Comparison of ENCODE assay signal across 8 cellular contexts in genomic region chrX:118117069-118117405, GRCh38. TPM values are rescaled to one million over a fixed set of nuclear protein-coding genes. Genes with fewer than 3 reads are reported as not detected.
A peak's percentile ranks its signal among the peaks of the same experiment; 100 is the strongest.
DNase-seq lines count a peak whose midpoint lies in the region; ATAC-seq and TF ChIP-seq lines count a peak whose summit lies in the region.

No MANE protein-coding gene starts in this region.

- no peak for TF ChIP-seq POLR2A in esophagus muscularis mucosa (IDR thresholded peaks at IDR 0.05; ENCODE audit: low read depth)

- H3K36me3 ChIP-seq in esophagus muscularis mucosa (no peaks in the 10 kb centered on the region), osteoblast (ENCODE audit: insufficient read depth, low read length) (no peaks in the 10 kb centered on the region)

- peak overlapping the region; percentile 83 for H2AFZ ChIP-seq in osteoblast (ENCODE audit: low read length)

- intact Hi-C loops in esophagus muscularis mucosa (cut with DNase I): no loop called here

- DNase-seq in OCI-M1 (lab: John Stamatoyannopoulos, UW): peak; percentile 57
- DNase-seq in esophagus muscularis mucosa (ENCODE audit: extremely low spot score): no peak
- no peak for DNase-seq in osteoblast (ENCODE audit: insufficient read length, low spot score, missing footprints)
- DNase-seq in middle frontal gyrus (ENCODE audit: extremely low spot score, low spot score): no peak
- DNase-seq in medulla oblongata (ENCODE audit: extremely low spot score): no peak
- DNase-seq in HCEC 1CT: no peak

- no peaks in the 10 kb centered on the region for H3K9me3 ChIP-seq in esophagus muscularis mucosa
- H3K9me3 ChIP-seq in osteoblast (ENCODE audit: low read depth, low read length): no peaks in the 10 kb centered on the region

- 38% methylated on average over 12 of the region's 12 CpGs for WGBS in esophagus muscularis mucosa

- no peak for TF ChIP-seq EP300 in esophagus muscularis mucosa (IDR thresholded peaks at IDR 0.05)

- H3K4me1 ChIP-seq in esophagus muscularis mucosa (peaks cover 0 to 18% (median 11%) of the 10 kb centered on the region in 4 donors), osteoblast (ENCODE audit: insufficient read depth, low read length) (no peaks in the 10 kb centered on the region)

- no peaks in the 10 kb centered on the region for H3K79me2 ChIP-seq in osteoblast (ENCODE audit: insufficient read depth, low read length)

- TF ChIP-seq CTCF in esophagus muscularis mucosa (IDR thresholded peaks at IDR 0.05) (no peak), osteoblast (IDR thresholded peaks at IDR 0.05; ENCODE audit: extremely low read depth, low read depth, low read length) (no peak)

- H3K27ac ChIP-seq in esophagus muscularis mucosa (replicated peaks in 1 of 4) (peak overlapping the region; percentile 80 to 87 (median 82)), osteoblast (ENCODE audit: low read depth, low read length) (no peak overlapping the region)

- peak overlapping the region; percentile 77 for H3K4me2 ChIP-seq in osteoblast (ENCODE audit: insufficient read depth, low read length)

- H3K4me3 ChIP-seq in esophagus muscularis mucosa: peak overlapping the region; percentile 66 to 71 (median 69)
- peak overlapping the region; percentile 69 for H3K4me3 ChIP-seq in osteoblast (ENCODE audit: insufficient read depth, low read length)

- peak; percentile 31 for ATAC-seq in GM18502 (IDR thresholded peaks at IDR 0.05; ENCODE audit: poor library complexity, unreplicated experiment)
- no peak for ATAC-seq in GM21367 (IDR thresholded peaks at IDR 0.05; ENCODE audit: unreplicated experiment)

- H3K27me3 ChIP-seq in esophagus muscularis mucosa (peaks cover 0 to 5% (median 0%) of the 10 kb centered on the region in 4 donors), osteoblast (ENCODE audit: insufficient read depth, low read length) (peaks cover 2% of the 10 kb centered on the region)

- H4K20me1 ChIP-seq in osteoblast (ENCODE audit: insufficient read depth, low read length): no peaks in the 10 kb centered on the region

RNA-seq across cellular contexts. Expression of gene KLHL13, which starts 0.4 kb away (rescaled TPM):
- total RNA-seq in esophagus muscularis mucosa (10 to 100 TPM; 12.3 to 18.0 (median 15.7) TPM), osteoblast (10.3 and 13.8 TPM in 2 replicates)
